Comparison of ENCODE assay signal across 10 cellular contexts in genomic region chr16:9123871-9124270, GRCh38. TPM values are rescaled to one million over a fixed set of nuclear protein-coding genes. Genes with fewer than 3 reads are reported as not detected.
A peak's percentile ranks its signal among the peaks of the same experiment; 100 is the strongest.
DNase-seq lines count a peak whose midpoint lies in the region; ATAC-seq and TF ChIP-seq lines count a peak whose summit lies in the region.
"Had no signal": no experiment of that assay in that cellular context is flagged by ENCODE, and none has a peak within 500 bp of the region (broad histone marks: within the 10 kb centered on the region; RNA-seq: fewer than 3 reads in every experiment).

No MANE protein-coding gene starts in this region.

- H4K5ac ChIP-seq in H9 (ENCODE audit: insufficient read length, low read depth, low read length): no peak overlapping the region

- H3K9me3 Mint-ChIP-seq in CD4-positive, alpha-beta T cell: no peaks in the 10 kb centered on the region
- H3K9me3 Mint-ChIP-seq in naive thymus-derived CD4-positive, alpha-beta T cell: peaks cover 0 to 3% (median 0%) of the 10 kb centered on the region in 11 donors
- no peaks in the 10 kb centered on the region for H3K9me3 Mint-ChIP-seq in H9
- H3K9me3 Mint-ChIP-seq: activated CD4-positive, alpha-beta T cell treated with anti-CD3 and anti-CD28 coated beads, Interleukin-2, amount 10 ng/mL, durations not matched to agents 7 days and 5 days had no signal

- no peak overlapping the region for H3K56ac ChIP-seq in H9 (ENCODE audit: insufficient read length, low read depth, low read length)

- no peaks in the 10 kb centered on the region for H3K79me2 ChIP-seq in H9 (ENCODE audit: insufficient read depth, low read length)

- no peak overlapping the region for H2BK20ac ChIP-seq in H9 (ENCODE audit: low read depth, low read length, poor library complexity, severe bottlenecking)

- H3K27ac Mint-ChIP-seq in CD4-positive, alpha-beta T cell: peak overlapping the region; percentile 44
- H3K27ac Mint-ChIP-seq in naive thymus-derived CD4-positive, alpha-beta T cell: peak overlapping the region in 5 of 9 donors; percentile 12 to 80 (median 51)
- H3K27ac Mint-ChIP-seq in H9: 0 out of 7 replicates have a peak overlapping the region, but pooled peaks of 1 of the 3 experiments have one; percentile 28

- no peak overlapping the region for H3K23ac ChIP-seq in H9 (ENCODE audit: insufficient read length, low read depth, low read length)

- H2BK5ac ChIP-seq in H9 (ENCODE audit: insufficient read length, low read length): no peak overlapping the region

- no peak overlapping the region for H3K4ac ChIP-seq in H9 (ENCODE audit: low read depth, low read length)

- H3K27ac ChIP-seq in CD4-positive, alpha-beta T cell (ENCODE audit: low read depth, low read length): peak overlapping the region; percentile 33
- peak overlapping the region in 2 of 4 donors; percentile 9 to 13 for H3K27ac ChIP-seq in body of pancreas
- no peak overlapping the region for H3K27ac ChIP-seq in naive thymus-derived CD4-positive, alpha-beta T cell (ENCODE audit: low read depth, low read length)
- no peak overlapping the region for H3K27ac ChIP-seq in H9 (ENCODE audit: insufficient read length, low read depth, low read length)
- H3K27ac ChIP-seq: esophagus muscularis mucosa had no signal

- no peaks in the 10 kb centered on the region for H3K79me1 ChIP-seq in H9 (ENCODE audit: insufficient read depth, low read depth, low read length, poor library complexity, severe bottlenecking)

- H3K36me3 ChIP-seq in body of pancreas (replicated peaks in 1 of 2; ENCODE audit: insufficient read depth in 1 of 2, low read depth in 2 of 2): no peaks in the 10 kb centered on the region
- H3K36me3 ChIP-seq in naive thymus-derived CD4-positive, alpha-beta T cell (ENCODE audit: control insufficient read depth in 2 of 3, insufficient read depth in 3 of 3, low read length in 3 of 3): peaks cover 0 to 27% (median 0%) of the 10 kb centered on the region in 3 experiments

- H4K20me1 ChIP-seq in H9 (ENCODE audit: control insufficient read depth, insufficient read depth, insufficient read length): no peaks in the 10 kb centered on the region

- H3K4me2 ChIP-seq in H9 (ENCODE audit: insufficient read depth, insufficient read length, low read length): no peak overlapping the region

- H3K4me1 ChIP-seq in body of pancreas (peaks cover 12% of the 10 kb centered on the region), H9 (ENCODE audit: insufficient read depth, low read length) (peaks cover 4% of the 10 kb centered on the region; the same call in 1 of the 2 replicates)
- peaks cover 8 to 11% of the 10 kb centered on the region in 2 donors for H3K4me1 ChIP-seq in naive thymus-derived CD4-positive, alpha-beta T cell (ENCODE audit: control insufficient read depth in 2 of 2, insufficient read depth in 2 of 2, low read length in 2 of 2)

- no peaks in the 10 kb centered on the region for H3K27me3 ChIP-seq in CD4-positive, alpha-beta T cell (ENCODE audit: control insufficient read depth, insufficient read depth, low read length)
- H3K27me3 ChIP-seq in body of pancreas: no peaks in the 10 kb centered on the region
- H3K27me3 ChIP-seq in naive thymus-derived CD4-positive, alpha-beta T cell (ENCODE audit: control insufficient read depth in 2 of 2, insufficient read depth in 2 of 2, low read length in 2 of 2): no peaks in the 10 kb centered on the region
- no peaks in the 10 kb centered on the region for H3K27me3 ChIP-seq in H9 (ENCODE audit: insufficient read depth, low read length)
- H3K27me3 ChIP-seq: esophagus muscularis mucosa had no signal

- no peak overlapping the region for H3K4me3 ChIP-seq in body of pancreas
- H3K4me3 ChIP-seq in naive thymus-derived CD4-positive, alpha-beta T cell (ENCODE audit: low read length): no peak overlapping the region
- H3K4me3 ChIP-seq: esophagus muscularis mucosa had no signal

- no peak for ATAC-seq in CD4-positive, alpha-beta T cell (ENCODE audit: poor library complexity)
- peak; percentile 76 for ATAC-seq in body of pancreas
- peak; percentile 61 for ATAC-seq in naive thymus-derived CD4-positive, alpha-beta T cell
- no peak for ATAC-seq in GM21390 (IDR thresholded peaks at IDR 0.05; ENCODE audit: unreplicated experiment)
- ATAC-seq in GM19023 (IDR thresholded peaks at IDR 0.05; ENCODE audit: unreplicated experiment): no peak

- H2AFZ ChIP-seq in H9 (ENCODE audit: low read length): no peak overlapping the region

- H4K8ac ChIP-seq in H9 (replicated peaks; ENCODE audit: insufficient read length, low read depth, low read length): no peak overlapping the region

- H4K91ac ChIP-seq in H9 (ENCODE audit: insufficient read length, low read depth, low read length): no peak overlapping the region

- H3K4me3 Mint-ChIP-seq in CD4-positive, alpha-beta T cell: no peak overlapping the region
- no peak overlapping the region for H3K4me3 Mint-ChIP-seq in naive thymus-derived CD4-positive, alpha-beta T cell
- H3K4me3 Mint-ChIP-seq in H9: no peak overlapping the region
- H3K4me3 Mint-ChIP-seq: activated CD4-positive, alpha-beta T cell treated with anti-CD3 and anti-CD28 coated beads, Interleukin-2, amount 10 ng/mL, durations not matched to agents 7 days and 5 days had no signal

- CTCF ChIA-PET in CD4-positive, alpha-beta T cell (lab: Charles Lee): no interaction called here
- CTCF ChIA-PET in naive thymus-derived CD4-positive, alpha-beta T cell (lab: Charles Lee): no interaction called here

- 72 to 75% methylated on average over 5 of the region's 5 CpGs for WGBS in body of pancreas, 2 donors
- no CpG with 5 or more reads among the region's 5 CpGs for WGBS in H9 (ENCODE audit: extremely low coverage, insufficient read length, low lambda C conversion rate)

- no peak for TF ChIP-seq CTCF in CD4-positive, alpha-beta T cell (IDR thresholded peaks at IDR 0.05)
- TF ChIP-seq CTCF in body of pancreas (IDR thresholded peaks at IDR 0.05): no peak
- no peak for TF ChIP-seq CTCF in H9 (conservative IDR thresholded peaks at IDR 0.05)

- no peaks in the 10 kb centered on the region for H3K23me2 ChIP-seq in H9 (ENCODE audit: insufficient read length, low read depth, low read length, poor library complexity, severe bottlenecking)

- POLR2A ChIA-PET in CD4-positive, alpha-beta T cell (lab: Charles Lee): no interaction called here
- POLR2A ChIA-PET in naive thymus-derived CD4-positive, alpha-beta T cell (lab: Charles Lee): interaction anchor here (0.6 to 4.3 kb wide), 2 partner anchors 23 to 33 kb away, joined by 3 to 21 read pairs; partner anchors contain the start of gene HAPSTR1

- DNase-seq in CD4-positive, alpha-beta T cell: no peak
- DNase-seq in HT-29 (ENCODE audit: low spot score): peak; percentile 61
- DNase-seq in body of pancreas: peak; percentile 63 to 81 (median 70)
- no peak for DNase-seq in naive thymus-derived CD4-positive, alpha-beta T cell
- DNase-seq in H9: no peak
- DNase-seq in NCI-H524 (lab: John Stamatoyannopoulos, UW): no peak
- DNase-seq: activated CD4-positive, alpha-beta T cell treated with anti-CD3 and anti-CD28 coated beads, Interleukin-2, amount 10 ng/mL, durations not matched to agents 7 days and 5 days had no signal

- no peak overlapping the region for H3K18ac ChIP-seq in H9 (ENCODE audit: insufficient read length, low read depth, low read length)

- H3K36me3 Mint-ChIP-seq in CD4-positive, alpha-beta T cell (ENCODE audit: low read depth): peaks cover 51% of the 10 kb centered on the region
- peaks cover 0 to 20% (median 8%) of the 10 kb centered on the region in 5 donors for H3K36me3 Mint-ChIP-seq in naive thymus-derived CD4-positive, alpha-beta T cell
- H3K36me3 Mint-ChIP-seq in H9 (ENCODE audit: insufficient read depth in 1 of 3, low read depth in 3 of 3): peaks cover 15 to 29% (median 25%) of the 10 kb centered on the region in 3 experiments; a peak in 6 of 7 replicates

- H3T11ph ChIP-seq in H9 (ENCODE audit: low read length): no peak overlapping the region

- no peak overlapping the region for H2AK5ac ChIP-seq in H9 (ENCODE audit: insufficient read length, low read length)

- H3K4me1 Mint-ChIP-seq in CD4-positive, alpha-beta T cell (ENCODE audit: low read depth): peaks cover 73% of the 10 kb centered on the region
- peaks cover 32 to 67% (median 52%) of the 10 kb centered on the region in 7 donors for H3K4me1 Mint-ChIP-seq in naive thymus-derived CD4-positive, alpha-beta T cell
- H3K4me1 Mint-ChIP-seq in H9: peaks cover 23 to 28% of the 10 kb centered on the region in 2 experiments

- no peak for TF ChIP-seq POLR2A in body of pancreas (IDR thresholded peaks at IDR 0.05)

- H2BK15ac ChIP-seq in H9 (ENCODE audit: low read depth, low read length): no peak overlapping the region

- H3K27me3 Mint-ChIP-seq in CD4-positive, alpha-beta T cell: no peaks in the 10 kb centered on the region
- H3K27me3 Mint-ChIP-seq in naive thymus-derived CD4-positive, alpha-beta T cell: no peaks in the 10 kb centered on the region
- no peaks in the 10 kb centered on the region for H3K27me3 Mint-ChIP-seq in H9 (ENCODE audit: low read depth)
- H3K27me3 Mint-ChIP-seq: activated CD4-positive, alpha-beta T cell treated with anti-CD3 and anti-CD28 coated beads, Interleukin-2, amount 10 ng/mL, durations not matched to agents 7 days and 5 days had no signal

- intact Hi-C loops in CD4-positive, alpha-beta T cell (cut with DNase I, micrococcal nuclease): no loop called here
- intact Hi-C loops in body of pancreas (cut with DNase I): no loop called here
- intact Hi-C loops in naive thymus-derived CD4-positive, alpha-beta T cell (cut with micrococcal nuclease): no loop called here

- H3K14ac ChIP-seq in H9 (ENCODE audit: insufficient read depth, low read length): no peak overlapping the region

- no peaks in the 10 kb centered on the region for H3K9me3 ChIP-seq in CD4-positive, alpha-beta T cell (ENCODE audit: control insufficient read depth, low read length)
- H3K9me3 ChIP-seq in body of pancreas: no peaks in the 10 kb centered on the region
- H3K9me3 ChIP-seq in naive thymus-derived CD4-positive, alpha-beta T cell (ENCODE audit: control insufficient read depth in 2 of 3, low read length in 3 of 3): no peaks in the 10 kb centered on the region
- H3K9me3 ChIP-seq in H9 (ENCODE audit: control insufficient read depth, low read depth, low read length): no peaks in the 10 kb centered on the region
- H3K9me3 ChIP-seq: esophagus muscularis mucosa had no signal

- H2BK12ac ChIP-seq in H9 (ENCODE audit: insufficient read length, low read depth, low read length): no peak overlapping the region

- H3K9ac ChIP-seq in H9 (ENCODE audit: extremely low read depth, insufficient read length, low read length): no peak overlapping the region

- H2BK120ac ChIP-seq in H9 (ENCODE audit: low read depth, low read length, poor library complexity, severe bottlenecking): no peak overlapping the region

RNA-seq across cellular contexts. Expression of gene HAPSTR1, which starts 32.4 kb away (rescaled TPM):
- 100 to 1,000 TPM; 152 to 153 TPM for total RNA-seq in CD4-positive, alpha-beta T cell
- 30.3 and 31.4 TPM in 2 replicates for total RNA-seq in HT-29 (2014; rRNA removed; shearing (Covaris generic))
- 10 to 100 TPM; 31.9 to 32.6 TPM for total RNA-seq in body of pancreas
- 100 to 1,000 TPM in 2 of 5 experiments, 10 to 100 TPM in 3; 69.6 to 136 (median 87.3) TPM for total RNA-seq in naive thymus-derived CD4-positive, alpha-beta T cell
- 10 to 100 TPM; 11.4 to 17.5 TPM for polyA plus RNA-seq in naive thymus-derived CD4-positive, alpha-beta T cell
- total RNA-seq in H9 (2021): 80.1 and 85.2 TPM in 2 replicates

Comparison
In these comparisons a context has a peak if more than half of its experiments do, and no peak if none do; other contexts are left out.
1. ATAC-seq: peak in body of pancreas (single experiment) and naive thymus-derived CD4-positive, alpha-beta T cell (single experiment); none in CD4-positive, alpha-beta T cell (single experiment), GM21390 (single experiment) and GM19023 (single experiment).
2. DNase-seq: peak in HT-29 (single experiment) and body of pancreas (4 of 4); none in CD4-positive, alpha-beta T cell (0 of 10), naive thymus-derived CD4-positive, alpha-beta T cell (0 of 9), H9 (single experiment) and NCI-H524 (0 of 2).